13 cellular contexts compared by ENCODE assay signal in the genomic region with DNA sequence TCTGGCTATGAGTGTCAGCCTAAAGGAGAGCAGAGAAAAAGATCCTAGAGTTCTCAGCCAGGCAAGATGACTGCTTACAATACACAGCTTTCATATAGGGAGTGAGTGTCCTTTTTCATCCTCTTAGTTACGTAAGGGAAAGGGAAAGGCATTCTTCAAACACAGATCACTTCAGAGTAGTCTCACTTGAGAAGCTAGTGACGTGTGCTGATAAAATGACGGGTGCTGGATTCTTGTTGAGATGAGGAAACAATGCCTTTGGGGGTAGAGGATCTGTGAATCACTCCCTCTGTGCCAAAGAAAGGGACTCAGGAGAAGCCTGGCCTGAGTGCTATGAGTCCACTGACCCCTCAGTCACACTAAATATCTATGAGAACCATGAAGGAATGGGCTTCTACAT.
DNase-seq lines count a peak whose midpoint lies in the region; ATAC-seq, FAIRE-seq and TF ChIP-seq lines count a peak whose summit lies in the region.
"Had no signal": no experiment of that assay in that cellular context is flagged by ENCODE, and none has a peak within 500 bp of the region (broad histone marks: within the 10 kb centered on the region; RNA-seq: fewer than 3 reads in every experiment).

No MANE protein-coding gene starts in this region.

- no peak overlapping the region for H3K4me3 ChIP-seq in A549
- no peak overlapping the region for H3K4me3 ChIP-seq in adrenal gland
- H3K4me3 ChIP-seq: SJCRH30 had no signal

- FAIRE-seq in A549 (lab: Jason Lieb, UNC): peak; percentile 87

- H3K9me3 Mint-ChIP-seq in CD4-positive, alpha-beta T cell: no peaks in the 10 kb centered on the region
- H3K9me3 Mint-ChIP-seq: activated CD8-positive, alpha-beta T cell treated with anti-CD3 and anti-CD28 coated beads for 36 hours had no signal

- H3K4me1 ChIP-seq in A549 (peaks cover 80% of the 10 kb centered on the region), adrenal gland (replicated peaks in 1 of 2) (no peaks in the 10 kb centered on the region)
- H3K4me1 ChIP-seq: BE2C had no signal

- H3K9me3 ChIP-seq in A549 (0 out of 3 replicates have a peak, but pooled peaks cover 3% of the 10 kb centered on the region), adrenal gland (replicated peaks in 1 of 3) (no peaks in the 10 kb centered on the region)
- H3K9me3 ChIP-seq in CD4-positive, alpha-beta T cell (ENCODE audit: control insufficient read depth, low read length): no peaks in the 10 kb centered on the region
- H3K9me3 ChIP-seq: BE2C had no signal

- DNase-seq in A549 (ENCODE audit: low read depth in 1 of 2, low spot score in 1 of 2) (peak; percentile 80 to 94), HS-27A (ENCODE audit: low read depth) (peak; percentile 40), RPMI7951 (ENCODE audit: low read depth) (peak; percentile 84), glomerular visceral epithelial cell (ENCODE audit: extremely low spot score) (peak; percentile 68), adrenal gland (no peak)
- DNase-seq in activated T-cell treated with anti-CD3 and anti-CD28 coated beads, Interleukin-2, amount 50 U/mL, for 1 hour: no peak
- no peak for DNase-seq in stimulated activated CD4-positive, alpha-beta T cell treated with anti-CD3 and anti-CD28 coated beads, Interleukin-4, amount 100 ng/mL, for 1 hour
- DNase-seq in CD4-positive, alpha-beta T cell: no peak
- DNase-seq: activated CD8-positive, alpha-beta T cell treated with anti-CD3 and anti-CD28 coated beads for 36 hours; BE2C; KBM-7; retina had no signal

- TF ChIP-seq CTCF in A549 (IDR thresholded peaks at IDR 0.05): no peak
- no peak for TF ChIP-seq CTCF in adrenal gland (IDR thresholded peaks at IDR 0.05)
- TF ChIP-seq CTCF in CD4-positive, alpha-beta T cell (IDR thresholded peaks at IDR 0.05): no peak

- intact Hi-C loops in adrenal gland (cut with DNase I): no loop called here
- intact Hi-C loops in CD4-positive, alpha-beta T cell (cut with DNase I, micrococcal nuclease): no loop called here

- H3K27me3 ChIP-seq in adrenal gland: no peaks in the 10 kb centered on the region
- no peaks in the 10 kb centered on the region for H3K27me3 ChIP-seq in CD4-positive, alpha-beta T cell (ENCODE audit: control insufficient read depth, insufficient read depth, low read length)
- H3K27me3 ChIP-seq: BE2C, SJCRH30 had no signal

- peak; percentile 72 to 87; a peak in 4 of 5 replicates for TF ChIP-seq EP300 in A549 (IDR thresholded peaks at IDR 0.05)

- ATAC-seq in A549: peak; percentile 93 to 97
- no peak for ATAC-seq in CD4-positive, alpha-beta T cell (ENCODE audit: poor library complexity)
- ATAC-seq: activated CD8-positive, alpha-beta T cell treated with anti-CD3 and anti-CD28 coated beads for 36 hours had no signal

- H3K36me3 Mint-ChIP-seq in CD4-positive, alpha-beta T cell (ENCODE audit: low read depth): no peaks in the 10 kb centered on the region

- H3K4me1 Mint-ChIP-seq in CD4-positive, alpha-beta T cell (ENCODE audit: low read depth): no peaks in the 10 kb centered on the region

- H3K4me3 Mint-ChIP-seq in CD4-positive, alpha-beta T cell: no peak overlapping the region
- H3K4me3 Mint-ChIP-seq: activated CD8-positive, alpha-beta T cell treated with anti-CD3 and anti-CD28 coated beads for 36 hours had no signal

- H3K27ac ChIP-seq in A549: peak overlapping the region; percentile 94 to 97
- no peak overlapping the region for H3K27ac ChIP-seq in adrenal gland
- H3K27ac ChIP-seq in CD4-positive, alpha-beta T cell (ENCODE audit: low read depth, low read length): no peak overlapping the region
- H3K27ac ChIP-seq: SJCRH30 had no signal

- CTCF ChIA-PET in A549 (lab: Yijun Ruan, JAX): interaction anchor here (2.0 kb wide), 1 partner anchor 11 kb away, joined by 7 read pairs; no protein-coding TSS in a partner anchor
- CTCF ChIA-PET in CD4-positive, alpha-beta T cell (lab: Charles Lee): no interaction called here

- peak overlapping the region; percentile 73 for H3K4me2 ChIP-seq in A549

- H3K27ac Mint-ChIP-seq in CD4-positive, alpha-beta T cell: no peak overlapping the region
- H3K27ac Mint-ChIP-seq: activated CD8-positive, alpha-beta T cell treated with anti-CD3 and anti-CD28 coated beads for 36 hours had no signal

- TF ChIP-seq POLR2A in A549 (IDR thresholded peaks at IDR 0.05; ENCODE audit: low read length): no peak
- TF ChIP-seq POLR2A in adrenal gland (IDR thresholded peaks at IDR 0.05): no peak

- TF ChIP-seq RAD21 in A549 (conservative IDR thresholded peaks at IDR 0.05 in 1 of 2, IDR thresholded peaks at IDR 0.05 in 1 of 2): peak; percentile 11 to 13; a peak in 2 of 5 replicates

- H3K36me3 ChIP-seq in adrenal gland (replicated peaks in 1 of 2): no peaks in the 10 kb centered on the region
- H3K36me3 ChIP-seq: BE2C, SJCRH30 had no signal

- 9% methylated on average over 3 of the region's 3 CpGs for WGBS in A549 (ENCODE audit: missing lambda C conversion rate)
- WGBS in adrenal gland, 4 donors: 73 to 81% (median 78%) methylated on average over 3 of the region's 3 CpGs

- POLR2A ChIA-PET in A549 (lab: Yijun Ruan, JAX): interaction anchor here (1.1 kb wide), 1 partner anchor 227 kb away, joined by 3 read pairs; no protein-coding TSS in a partner anchor
- POLR2A ChIA-PET in CD4-positive, alpha-beta T cell (lab: Charles Lee): no interaction called here

- H3K27me3 Mint-ChIP-seq in CD4-positive, alpha-beta T cell: peaks cover 25% of the 10 kb centered on the region

TF ChIP-seq in A549, 52 proteins besides CTCF, POLR2A, EP300 and RAD21 (continues in another document):
- TF ChIP-seq BCL3 (IDR thresholded peaks at IDR 0.05): peak; percentile 40; the same call in 1 of the 3 replicates
- no peak for TF ChIP-seq HOXB5 (CRISPR knock-in tag; IDR thresholded peaks at IDR 0.05)
- TF ChIP-seq FOSB (CRISPR knock-in tag; IDR thresholded peaks at IDR 0.05): no peak
- TF ChIP-seq CHD2 (IDR thresholded peaks at IDR 0.05; ENCODE audit: low read length, partially characterized antibody): no peak
- no peak for TF ChIP-seq TP53 (CRISPR knock-in tag; IDR thresholded peaks at IDR 0.05)
- TF ChIP-seq HOXA7 (CRISPR knock-in tag; IDR thresholded peaks at IDR 0.05): 0 out of 2 replicates have a peak, but pooled peaks have one; percentile 21
- peak; percentile 50 to 86; a peak in 3 of 4 replicates for TF ChIP-seq CEBPB (IDR thresholded peaks at IDR 0.05)
- no peak for TF ChIP-seq KDM1A (IDR thresholded peaks at IDR 0.05; ENCODE audit: low read depth)
- no peak for TF ChIP-seq NR3C1 (IDR thresholded peaks at IDR 0.05)
- peak; percentile 65; the same call in 1 of the 2 replicates for TF ChIP-seq GATA3 (IDR thresholded peaks at IDR 0.05; ENCODE audit: borderline replicate concordance)
- no peak for TF ChIP-seq FOXS1 (CRISPR knock-in tag; IDR thresholded peaks at IDR 0.05)
- peak; percentile 81 for TF ChIP-seq JUNB (IDR thresholded peaks at IDR 0.05)
- peak; percentile 77 to 89; a peak in 4 of 5 replicates for TF ChIP-seq JUN (IDR thresholded peaks at IDR 0.05)
- TF ChIP-seq, protein P1, sequence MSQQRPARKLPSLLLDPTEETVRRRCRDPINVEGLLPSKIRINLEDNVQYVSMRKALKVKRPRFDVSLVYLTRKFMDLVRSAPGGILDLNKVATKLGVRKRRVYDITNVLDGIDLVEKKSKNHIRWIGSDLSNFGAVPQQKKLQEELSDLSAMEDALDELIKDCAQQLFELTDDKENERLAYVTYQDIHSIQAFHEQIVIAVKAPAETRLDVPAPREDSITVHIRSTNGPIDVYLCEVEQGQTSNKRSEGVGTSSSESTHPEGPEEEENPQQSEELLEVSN (IDR thresholded peaks at IDR 0.05; ENCODE audit: borderline replicate concordance, low read depth): no peak
- TF ChIP-seq MAZ (IDR thresholded peaks at IDR 0.05; ENCODE audit: borderline replicate concordance, low read depth, low read length): no peak
- TF ChIP-seq MAX (IDR thresholded peaks at IDR 0.05): peak; percentile 19; the same call in 1 of the 2 replicates
- TF ChIP-seq HOXB13 (CRISPR knock-in tag; IDR thresholded peaks at IDR 0.05; ENCODE audit: low read depth): no peak
- no peak for TF ChIP-seq ELK1 (IDR thresholded peaks at IDR 0.05; ENCODE audit: low read depth, low read length)
- no peak for TF ChIP-seq ATOH8 (CRISPR knock-in tag; IDR thresholded peaks at IDR 0.05; ENCODE audit: low read depth)
- TF ChIP-seq FOSL2 (IDR thresholded peaks at IDR 0.05): peak; percentile 60; the same call in 1 of the 2 replicates
- peak; percentile 82 for TF ChIP-seq FOSL2 (CRISPR knock-in tag; IDR thresholded peaks at IDR 0.05)

Comparison
In these comparisons a context has a peak if more than half of its experiments do, and no peak if none do; other contexts are left out.
1. DNase-seq: peak in A549 (2 of 2), HS-27A (single experiment), RPMI7951 (single experiment) and glomerular visceral epithelial cell (single experiment); none in adrenal gland (0 of 7), activated T-cell treated with anti-CD3 and anti-CD28 coated beads, Interleukin-2, amount 50 U/mL, for 1 hour (single experiment), stimulated activated CD4-positive, alpha-beta T cell treated with anti-CD3 and anti-CD28 coated beads, Interleukin-4, amount 100 ng/mL, for 1 hour (single experiment) and CD4-positive, alpha-beta T cell (0 of 10).
2. H3K27ac ChIP-seq: peak in A549 (2 of 2); none in adrenal gland (0 of 5) and CD4-positive, alpha-beta T cell (single experiment).